Comparison of ENCODE assay signal across 7 cellular contexts in genomic region chr3:29324180-29324651, GRCh38. TPM values are rescaled to one million over a fixed set of nuclear protein-coding genes. Genes with fewer than 3 reads are reported as not detected.
A peak's percentile ranks its signal among the peaks of the same experiment; 100 is the strongest.
DNase-seq lines count a peak whose midpoint lies in the region; ATAC-seq and TF ChIP-seq lines count a peak whose summit lies in the region.

No MANE protein-coding gene starts in this region.

- no peak for TF ChIP-seq CTCF in Peyer's patch (IDR thresholded peaks at IDR 0.05)

- H3K27ac ChIP-seq in Peyer's patch (peak overlapping the region in 3 of 4 donors; percentile 6 to 63 (median 9)), stomach smooth muscle (ENCODE audit: low read length) (peak overlapping the region; percentile 42)

- H3K9ac ChIP-seq in stomach smooth muscle (ENCODE audit: low read length in 2 of 2): no peak overlapping the region

- intact Hi-C loops in left cardiac atrium (cut with DNase I): no loop called here

- H3K9me3 ChIP-seq in Peyer's patch (no peaks in the 10 kb centered on the region), stomach smooth muscle (ENCODE audit: control insufficient read depth in 2 of 2, low read length in 2 of 2) (no peaks in the 10 kb centered on the region)

- peak overlapping the region in 1 of 4 donors; percentile 6 for H3K4me3 ChIP-seq in Peyer's patch
- peak overlapping the region; percentile 44 to 59 for H3K4me3 ChIP-seq in stomach smooth muscle (ENCODE audit: low read length in 2 of 2)

- ATAC-seq in GM18520 (IDR thresholded peaks at IDR 0.05; ENCODE audit: unreplicated experiment): peak; percentile 91
- ATAC-seq in HG02798 (IDR thresholded peaks at IDR 0.05; ENCODE audit: poor library complexity, unreplicated experiment): peak; percentile 97
- ATAC-seq in left cardiac atrium: peak; percentile 84 to 90

- H3K4me1 ChIP-seq in Peyer's patch: no peaks in the 10 kb centered on the region
- H3K4me1 ChIP-seq in stomach smooth muscle (ENCODE audit: control insufficient read depth, insufficient read depth, low read length): no peaks in the 10 kb centered on the region

- no peaks in the 10 kb centered on the region for H3K36me3 ChIP-seq in Peyer's patch
- H3K36me3 ChIP-seq in stomach smooth muscle (ENCODE audit: control insufficient read depth in 2 of 2, insufficient read depth in 2 of 2, low read length in 2 of 2): no peaks in the 10 kb centered on the region

- DNase-seq in Peyer's patch (peak in 1 of 3 donors; percentile 47), left cardiac atrium (peak; percentile 53), DMS114 treated with DMSO at 0.1 percent for 48 hours (lab: John Stamatoyannopoulos, UW; ENCODE audit: unreplicated experiment) (no peak), iPS-NIHi11 (ENCODE audit: low spot score) (no peak)

- no peaks in the 10 kb centered on the region for H3K27me3 ChIP-seq in Peyer's patch
- no peaks in the 10 kb centered on the region for H3K27me3 ChIP-seq in stomach smooth muscle (ENCODE audit: control insufficient read depth in 1 of 2, insufficient read depth in 2 of 2, low read length in 2 of 2)

- no peak for TF ChIP-seq POLR2A in Peyer's patch (IDR thresholded peaks at IDR 0.05)

RNA-seq across cellular contexts. Expression of gene RBMS3, which starts 43.3 kb away (rescaled TPM):
- total RNA-seq in Peyer's patch (10 to 100 TPM in 2 of 4 donors, 1 to 10 TPM in 2; 2.8 to 77.6 (median 13.7) TPM), left cardiac atrium (10 to 100 TPM; 40.7 to 53.2 TPM)
